In the genomic region with DNA sequence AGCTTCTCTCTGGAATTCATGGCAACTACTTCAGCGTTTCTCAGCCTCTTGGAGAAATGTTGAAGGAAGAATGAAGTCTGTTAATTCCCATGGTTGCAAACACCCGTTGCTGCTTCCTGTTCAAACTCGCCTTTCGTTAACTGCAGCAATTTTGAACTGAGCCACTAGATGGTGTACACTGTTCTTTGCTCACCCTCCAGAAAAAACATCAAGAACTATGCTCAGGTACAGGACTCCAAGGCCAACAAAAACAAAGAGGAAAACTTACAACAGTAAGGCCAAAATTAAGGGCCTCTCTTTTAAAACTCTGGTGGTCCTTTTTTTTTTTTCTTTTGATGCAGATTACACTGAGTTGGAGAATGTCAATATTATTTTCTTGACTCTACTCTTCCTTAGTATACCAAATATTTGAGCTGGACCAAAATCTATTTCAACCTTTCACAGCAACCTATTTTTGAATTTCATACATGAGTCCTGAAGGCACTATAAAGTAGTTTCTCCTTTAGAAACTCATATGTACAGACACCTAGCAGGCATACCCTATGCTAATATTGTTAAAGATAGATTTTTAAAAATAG, we compare ENCODE assay signal across 1 cellular context.
TF ChIP-seq lines count a peak whose summit lies in the region.

No MANE protein-coding gene starts in this region.

TF ChIP-seq in IMR-90, 13 proteins besides CTCF, POLR2A, EP300 and RAD21:
- TF ChIP-seq MAZ (IDR thresholded peaks at IDR 0.05; ENCODE audit: borderline replicate concordance, low read depth, low read length) (no peak), SMC3 (IDR thresholded peaks at IDR 0.05; ENCODE audit: low read depth, low read length) (peak; percentile 33; the same call in 1 of the 2 replicates)
